Comparison of ENCODE assay signal across 20 cellular contexts in genomic region chr3:34988296-34988695, GRCh38.
"Had no signal": no experiment of that assay in that cellular context is flagged by ENCODE, and none has a peak within 500 bp of the region (broad histone marks: within the 10 kb centered on the region; RNA-seq: fewer than 3 reads in every experiment).

No MANE protein-coding gene starts in this region.

- H3K27me3 ChIP-seq: neutrophil, pancreas, stomach, thyroid gland, vagina had no signal

- H3K27ac ChIP-seq: neutrophil, pancreas, stomach, thyroid gland, vagina had no signal

- H3K4me3 ChIP-seq: pancreas, smooth muscle cell, stomach, thyroid gland, vagina had no signal

- ATAC-seq: effector memory CD8-positive, alpha-beta T cell; left lobe of liver; naive thymus-derived CD8-positive, alpha-beta T cell; pancreas; sciatic nerve; stimulated activated effector memory CD8-positive, alpha-beta T cell treated with anti-CD3 and anti-CD28 coated beads, Interleukin-12 subunit alpha, Interleukin-12 subunit beta, amount 100 ng/mL, for 72 hours had no signal

- H3K9me3 ChIP-seq: neutrophil, pancreas, stomach, thyroid gland, vagina had no signal

- FAIRE-seq: frontal cortex, keratinocyte, pancreas had no signal

- H3K4me1 ChIP-seq: pancreas, stomach, thyroid gland, vagina had no signal

- H3K36me3 ChIP-seq: neutrophil, pancreas, stomach, thyroid gland, vagina had no signal

- DNase-seq: cortex of kidney; effector memory CD8-positive, alpha-beta T cell; mammary epithelial cell; mesendoderm; stimulated activated CD4-positive, alpha-beta T cell treated with anti-CD3 and anti-CD28 coated beads, Interleukin-2, amount 100 ng/mL, for 24 hours; stimulated activated CD4-positive, alpha-beta T cell treated with anti-CD3 and anti-CD28 coated beads, Interleukin-4, amount 100 ng/mL, for 24 hours; stimulated activated naive CD4-positive, alpha-beta T cell treated with Interleukin-2 at 50 U/mL for 16 hours; stomach; thyroid gland; trophoblast cell had no signal
